8 cellular contexts compared by ENCODE assay signal in genomic region chr5:140690941-140691924, GRCh38. TPM values are rescaled to one million over a fixed set of nuclear protein-coding genes. Genes with fewer than 3 reads are reported as not detected.
DNase-seq lines count a peak whose midpoint lies in the region; ATAC-seq and TF ChIP-seq lines count a peak whose summit lies in the region.

TSS of gene HARS1 (minus strand) at chr5:140691370. CDS start at chr5:140691304, 66 bp downstream.
TSS of gene HARS2 (plus strand) at chr5:140691455. CDS start at chr5:140691649, 194 bp downstream.

- DNase-seq in AG04450 (ENCODE audit: low read depth, low spot score) (peak; percentile 86), NCI-H2227 treated with DMSO at 0.1 percent for 48 hours (lab: John Stamatoyannopoulos, UW) (peak; percentile 82), inferior parietal cortex (ENCODE audit: extremely low spot score) (peak; percentile 94), spleen (peak; percentile 96)
- peak; percentile 56 to 66 (median 65) for DNase-seq in activated CD4-positive, CD25-positive, alpha-beta regulatory T cell (lab: John Stamatoyannopoulos, UW)
- DNase-seq in central memory CD4-positive, alpha-beta T cell: peak; percentile 74

- TF ChIP-seq CTCF in AG04450 (IDR thresholded peaks at IDR 0.05; ENCODE audit: low read depth, low read length) (no peak), spleen (IDR thresholded peaks at IDR 0.05 in 8 of 11, conservative IDR thresholded peaks at IDR 0.05 in 3 of 11) (peak in 3 of 11 experiments; percentile 10 to 39 (median 21))

- H3K4me3 ChIP-seq in AG04450 (ENCODE audit: low read depth, low read length) (peak within 1 kb of the TSS; percentile 99), spleen (peak within 1 kb of the TSS; percentile 82 to 95 (median 92))

- POLR2A ChIA-PET in AG04450 (lab: Yijun Ruan, JAX): interaction anchor here (0.6 to 2.0 kb wide), 16 partner anchors 9 to 447 kb away, joined by 3 to 21 read pairs (median 3); partner anchors contain the start of genes IK, NDUFA2, SRA1 and WDR55

- peaks cover 2 to 68% (median 47%) of the 10 kb centered on the region in 6 donors for H3K36me3 ChIP-seq in spleen

- TF ChIP-seq POLR2A in spleen (IDR thresholded peaks at IDR 0.05): no peak

- peak; percentile 99 for ATAC-seq in GM18907 (IDR thresholded peaks at IDR 0.05; ENCODE audit: unreplicated experiment)
- ATAC-seq in HG03159 (IDR thresholded peaks at IDR 0.05; ENCODE audit: unreplicated experiment): peak; percentile 98

- no peaks in the 10 kb centered on the region for H3K27me3 ChIP-seq in AG04450 (ENCODE audit: control insufficient read depth, insufficient read depth, low read length)
- H3K27me3 ChIP-seq in spleen (replicated peaks in 1 of 7): no peaks in the 10 kb centered on the region

- WGBS in spleen, 5 donors: 0 to 1% (median 1%) methylated on average over 49 to 61 of the region's 61 CpGs

- H3K9me3 ChIP-seq in AG04450 (ENCODE audit: control insufficient read depth, insufficient read depth, low read length) (no peaks in the 10 kb centered on the region; the same call in 1 of the 2 replicates), spleen (no peaks in the 10 kb centered on the region)

- CTCF ChIA-PET in AG04450 (lab: Charles Lee): interaction anchor here (0.6 to 1.2 kb wide), 4 partner anchors 138 to 318 kb away, joined by 3 to 5 read pairs (median 3); partner anchors contain the start of gene EIF4EBP3

- intact Hi-C loops in spleen (cut with DNase I; ENCODE audit: low total_unique reads): no loop called here

- H3K27ac ChIP-seq in AG04450 (ENCODE audit: low read depth, low read length) (peak within 1 kb of the TSS; percentile 77), spleen (peak within 1 kb of the TSS; percentile 83 to 95 (median 90))

- peaks cover 17 to 66% (median 39%) of the 10 kb centered on the region in 6 donors for H3K4me1 ChIP-seq in spleen

RNA-seq across cellular contexts. Expression of gene HARS1, which starts in this region (rescaled TPM):
- polyA plus RNA-seq in AG04450 (2011; rRNA removed): 93.6 and 98.8 TPM in 2 replicates
- polyA minus RNA-seq in AG04450 (2011; rRNA and poly(A)+ RNA removed): 74.2 and 76.7 TPM in 2 replicates
- total RNA-seq in spleen: 10 to 100 TPM; 41.9 to 53.9 (median 47.6) TPM
- 10 to 100 TPM; 38.4 to 46.3 (median 45.5) TPM for polyA plus RNA-seq in spleen

RNA-seq across cellular contexts. Expression of gene HARS2, which starts in this region (rescaled TPM):
- polyA plus RNA-seq in AG04450 (2011; rRNA removed): 39.9 and 48.6 TPM in 2 replicates
- 29.8 and 30.0 TPM in 2 replicates for polyA minus RNA-seq in AG04450 (2011; rRNA and poly(A)+ RNA removed)
- total RNA-seq in spleen: 10 to 100 TPM; 30.2 to 40.8 (median 37.2) TPM
- 10 to 100 TPM; 16.5 to 26.1 (median 24.1) TPM for polyA plus RNA-seq in spleen

Comparison
In these comparisons a context has a peak if more than half of its experiments do, and no peak if none do; other contexts are left out.
1. Peak in every context shown above with its lines: DNase-seq, ATAC-seq, H3K4me3 ChIP-seq and H3K27ac ChIP-seq.